9 cellular contexts compared by ENCODE assay signal in genomic region chr6:80210618-80211017, GRCh38.
A peak's percentile ranks its signal among the peaks of the same experiment; 100 is the strongest.
DNase-seq lines count a peak whose midpoint lies in the region; ATAC-seq and TF ChIP-seq lines count a peak whose summit lies in the region.
"Had no signal": no experiment of that assay in that cellular context is flagged by ENCODE, and none has a peak within 500 bp of the region (broad histone marks: within the 10 kb centered on the region; RNA-seq: fewer than 3 reads in every experiment).

No MANE protein-coding gene starts in this region.

- H3K9me3 ChIP-seq in heart left ventricle = no peaks in the 10 kb centered on the region

- no peaks in the 10 kb centered on the region for H3K27me3 Mint-ChIP-seq in activated T-cell treated with anti-CD3 and anti-CD28 coated beads, Interleukin-2, amount 50 U/mL, for 72 hours (ENCODE audit: low read depth)
- H3K27me3 Mint-ChIP-seq: memory B cell had no signal

- TF ChIP-seq CTCF in heart left ventricle (IDR thresholded peaks at IDR 0.05) = no peak

- WGBS in heart left ventricle, 4 donors = 16 to 19% (median 17%) methylated on average over 3 of the region's 3 CpGs

- no peak for TF ChIP-seq POLR2A in heart left ventricle (IDR thresholded peaks at IDR 0.05)

- peaks cover 6% of the 10 kb centered on the region for H3K4me1 Mint-ChIP-seq in activated T-cell treated with anti-CD3 and anti-CD28 coated beads, Interleukin-2, amount 50 U/mL, for 72 hours (ENCODE audit: low read depth)

- H3K36me3 Mint-ChIP-seq in activated T-cell treated with anti-CD3 and anti-CD28 coated beads, Interleukin-2, amount 50 U/mL, for 72 hours (ENCODE audit: insufficient read depth in 2 of 2) = peaks cover 0 to 1% of the 10 kb centered on the region in 2 donors

- DNase-seq in NCI-H69 (lab: John Stamatoyannopoulos, UW) = peak; percentile 21
- peak in 4 of 5 donors; percentile 36 to 50 (median 44) for DNase-seq in heart left ventricle
- peak; percentile 40 for DNase-seq in retina
- no peak for DNase-seq in NCI-H1048 (lab: John Stamatoyannopoulos, UW)
- DNase-seq in NCI-H2081 treated with DMSO at 0.1 percent for 48 hours (lab: John Stamatoyannopoulos, UW) = no peak
- DNase-seq in activated T-cell treated with anti-CD3 and anti-CD28 coated beads, Interleukin-2, amount 50 U/mL, for 72 hours = no peak
- DNase-seq in activated CD8-positive, alpha-beta memory T cell treated with anti-CD3 and anti-CD28 coated beads, Interleukin-2, amount 50 U/mL, for 48 hours = no peak

- H3K4me3 Mint-ChIP-seq in activated T-cell treated with anti-CD3 and anti-CD28 coated beads, Interleukin-2, amount 50 U/mL, for 72 hours = no peak overlapping the region
- H3K4me3 Mint-ChIP-seq: memory B cell had no signal

- intact Hi-C loops in heart left ventricle (cut with DNase I) = loop anchor here in 6 of 10 donors (5.0 to 10.0 kb wide), 8 partner anchors 63 to 1544 kb away; partner anchors contain the start of gene TENT5A (in 4 of the 6)

- peak overlapping the region in 7 of 12 donors; percentile 25 to 63 (median 51) for H3K27ac ChIP-seq in heart left ventricle

- peak; percentile 51 for ATAC-seq in GM21423 (IDR thresholded peaks at IDR 0.05; ENCODE audit: unreplicated experiment)
- peak; percentile 97 to 99 (median 98) for ATAC-seq in heart left ventricle
- ATAC-seq in activated T-cell treated with anti-CD3 and anti-CD28 coated beads, Interleukin-2, amount 50 U/mL, for 72 hours (replicated peaks in 1 of 2) = no peak

- H3K27me3 ChIP-seq in heart left ventricle = no peaks in the 10 kb centered on the region

- no peaks in the 10 kb centered on the region for H3K9me3 Mint-ChIP-seq in activated T-cell treated with anti-CD3 and anti-CD28 coated beads, Interleukin-2, amount 50 U/mL, for 72 hours
- H3K9me3 Mint-ChIP-seq: memory B cell had no signal

- no peak overlapping the region for H3K4me3 ChIP-seq in heart left ventricle

- H3K36me3 ChIP-seq in heart left ventricle = no peaks in the 10 kb centered on the region

- H3K4me1 ChIP-seq in heart left ventricle = peaks cover 0 to 33% (median 8%) of the 10 kb centered on the region in 12 donors

- H3K27ac Mint-ChIP-seq in activated T-cell treated with anti-CD3 and anti-CD28 coated beads, Interleukin-2, amount 50 U/mL, for 72 hours = no peak overlapping the region

Comparison
In these comparisons a context has a peak if more than half of its experiments do, and no peak if none do; other contexts are left out.
1. ATAC-seq: peak in GM21423 (single experiment) and heart left ventricle (4 of 4); none in activated T-cell treated with anti-CD3 and anti-CD28 coated beads, Interleukin-2, amount 50 U/mL, for 72 hours (0 of 2).
2. DNase-seq: peak in NCI-H69 (single experiment), heart left ventricle (4 of 5) and retina (single experiment); none in NCI-H1048 (single experiment), NCI-H2081 treated with DMSO at 0.1 percent for 48 hours (single experiment), activated T-cell treated with anti-CD3 and anti-CD28 coated beads, Interleukin-2, amount 50 U/mL, for 72 hours (0 of 2) and activated CD8-positive, alpha-beta memory T cell treated with anti-CD3 and anti-CD28 coated beads, Interleukin-2, amount 50 U/mL, for 48 hours (single experiment).